25 cellular contexts compared by ENCODE assay signal in the genomic region with DNA sequence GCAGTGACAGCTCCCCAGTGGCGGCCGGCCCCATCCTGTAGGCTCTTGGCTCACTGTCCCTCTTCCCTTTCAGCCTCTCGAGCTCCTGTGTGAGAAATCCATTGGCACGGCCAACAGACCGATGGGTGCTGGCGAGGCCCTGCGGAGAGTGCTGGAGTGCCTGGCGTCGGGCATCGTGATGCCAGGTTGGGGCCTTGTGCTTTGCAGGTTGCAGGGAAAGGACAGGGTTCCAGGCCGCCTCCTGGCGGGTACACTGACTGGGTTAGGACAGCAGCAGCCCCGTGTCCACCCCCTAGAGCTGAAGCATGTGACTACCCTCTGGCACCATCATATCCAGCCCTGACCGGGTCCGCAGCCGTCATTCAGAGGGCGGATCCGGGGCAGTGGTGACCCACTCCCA.
"Had no signal": no experiment of that assay in that cellular context is flagged by ENCODE, and none has a peak within 500 bp of the region (broad histone marks: within the 10 kb centered on the region; RNA-seq: fewer than 3 reads in every experiment).

No MANE protein-coding gene starts in this region.

- H3K4me3 Mint-ChIP-seq: activated B cell treated with CpG ODN at 0.5 μM for 24 hours; activated CD4-positive, alpha-beta T cell treated with anti-CD3 and anti-CD28 coated beads, Interleukin-2, amount 10 ng/mL, durations not matched to agents 24 days and 14 days; activated CD8-positive, alpha-beta memory T cell treated with anti-CD3 and anti-CD28 coated beads, Interleukin-2, amount 10 ng/mL, durations not matched to agents 7 days and 5 days; activated naive CD8-positive, alpha-beta T cell; activated T-cell treated with anti-CD3 and anti-CD28 coated beads, Interleukin-2, amount 50 U/mL, for 24 hours; activated T-helper 1 cell treated with anti-CD3 and anti-CD28 coated beads, Interleukin-12 subunit alpha, Interleukin-12 subunit beta, Interleukin-2, Interleukin-4 antibody, amounts not matched to agents 30 ng/mL and 10 ng/mL and 1 ng/mL, durations not matched to agents 14 hours and 24 hours and 36 hours had no signal

- H3K4me1 Mint-ChIP-seq: activated B cell treated with CpG ODN at 0.5 μM for 24 hours; activated CD4-positive, alpha-beta T cell treated with anti-CD3 and anti-CD28 coated beads, Interleukin-2, amount 10 ng/mL, durations not matched to agents 24 days and 14 days; activated CD8-positive, alpha-beta memory T cell treated with anti-CD3 and anti-CD28 coated beads, Interleukin-2, amount 10 ng/mL, durations not matched to agents 7 days and 5 days had no signal

- H3K27ac ChIP-seq: brain microvascular endothelial cell, SJCRH30 had no signal

- ATAC-seq: activated CD8-positive, alpha-beta memory T cell treated with anti-CD3 and anti-CD28 coated beads, Interleukin-2, amount 10 ng/mL, durations not matched to agents 7 days and 5 days; SK-N-SH treated with all-trans-retinoic acid at 6 μM for 48 hours had no signal

- H3K27me3 Mint-ChIP-seq: activated B cell treated with CpG ODN at 0.5 μM for 24 hours; activated CD4-positive, alpha-beta T cell treated with anti-CD3 and anti-CD28 coated beads, Interleukin-2, amount 10 ng/mL, durations not matched to agents 24 days and 14 days; activated CD8-positive, alpha-beta memory T cell treated with anti-CD3 and anti-CD28 coated beads, Interleukin-2, amount 10 ng/mL, durations not matched to agents 7 days and 5 days; activated naive CD8-positive, alpha-beta T cell; activated T-cell treated with anti-CD3 and anti-CD28 coated beads, Interleukin-2, amount 50 U/mL, for 24 hours had no signal

- H3K9me3 ChIP-seq: MG63, SJCRH30 had no signal

- DNase-seq: activated B cell treated with CpG ODN at 0.5 μM for 24 hours; activated CD4-positive, alpha-beta T cell treated with anti-CD3 and anti-CD28 coated beads for 1 hour; activated CD4-positive, alpha-beta T cell treated with anti-CD3 and anti-CD28 coated beads, Interleukin-2, amount 10 ng/mL, durations not matched to agents 24 days and 14 days; activated CD4-positive, alpha-beta T cell treated with anti-CD3 and anti-CD28 coated beads, Interleukin-2, amount 50 U/mL, for 48 hours; activated CD8-positive, alpha-beta memory T cell treated with anti-CD3 and anti-CD28 coated beads, Interleukin-2, amount 10 ng/mL, durations not matched to agents 7 days and 5 days; activated effector memory CD4-positive, alpha-beta T cell treated with Interleukin-2 at 50 U/mL for 16 hours; activated naive CD4-positive, alpha-beta T cell; activated T-cell treated with anti-CD3 and anti-CD28 coated beads, Interleukin-2, amount 50 U/mL, for 24 hours; brain microvascular endothelial cell; MG63; MV-4-11; NCI-H1105; NCI-H1436; NCI-H1694 treated with DMSO at 0.1 percent for 48 hours; NCI-H2029 treated with DMSO at 0.1 percent for 48 hours; NCI-H345; NCI-H510A; NCI-H526 treated with DMSO at 0.1 percent for 48 hours; NCI-H82; SJCRH30; SW 1271 had no signal

- H3K27me3 ChIP-seq: brain microvascular endothelial cell, cardiac muscle cell, MG63, SJCRH30 had no signal

- H3K9me3 Mint-ChIP-seq: activated B cell treated with CpG ODN at 0.5 μM for 24 hours; activated CD4-positive, alpha-beta T cell treated with anti-CD3 and anti-CD28 coated beads, Interleukin-2, amount 10 ng/mL, durations not matched to agents 24 days and 14 days; activated T-cell treated with anti-CD3 and anti-CD28 coated beads, Interleukin-2, amount 50 U/mL, for 24 hours; activated T-helper 1 cell treated with anti-CD3 and anti-CD28 coated beads, Interleukin-12 subunit alpha, Interleukin-12 subunit beta, Interleukin-2, Interleukin-4 antibody, amounts not matched to agents 30 ng/mL and 10 ng/mL and 1 ng/mL, durations not matched to agents 14 hours and 24 hours and 36 hours had no signal

- H3K4me1 ChIP-seq: SJCRH30 had no signal

- H3K27ac Mint-ChIP-seq: activated B cell treated with CpG ODN at 0.5 μM for 24 hours; activated CD4-positive, alpha-beta T cell treated with anti-CD3 and anti-CD28 coated beads, Interleukin-2, amount 10 ng/mL, durations not matched to agents 24 days and 14 days; activated CD8-positive, alpha-beta memory T cell treated with anti-CD3 and anti-CD28 coated beads, Interleukin-2, amount 10 ng/mL, durations not matched to agents 7 days and 5 days; activated naive CD8-positive, alpha-beta T cell; activated T-helper 1 cell treated with anti-CD3 and anti-CD28 coated beads, Interleukin-12 subunit alpha, Interleukin-12 subunit beta, Interleukin-2, Interleukin-4 antibody, amounts not matched to agents 30 ng/mL and 10 ng/mL and 1 ng/mL, durations not matched to agents 14 hours and 24 hours and 36 hours had no signal

- H3K4me3 ChIP-seq: cardiac muscle cell, MG63, SJCRH30 had no signal
